8 cellular contexts compared by ENCODE assay signal in the genomic region with DNA sequence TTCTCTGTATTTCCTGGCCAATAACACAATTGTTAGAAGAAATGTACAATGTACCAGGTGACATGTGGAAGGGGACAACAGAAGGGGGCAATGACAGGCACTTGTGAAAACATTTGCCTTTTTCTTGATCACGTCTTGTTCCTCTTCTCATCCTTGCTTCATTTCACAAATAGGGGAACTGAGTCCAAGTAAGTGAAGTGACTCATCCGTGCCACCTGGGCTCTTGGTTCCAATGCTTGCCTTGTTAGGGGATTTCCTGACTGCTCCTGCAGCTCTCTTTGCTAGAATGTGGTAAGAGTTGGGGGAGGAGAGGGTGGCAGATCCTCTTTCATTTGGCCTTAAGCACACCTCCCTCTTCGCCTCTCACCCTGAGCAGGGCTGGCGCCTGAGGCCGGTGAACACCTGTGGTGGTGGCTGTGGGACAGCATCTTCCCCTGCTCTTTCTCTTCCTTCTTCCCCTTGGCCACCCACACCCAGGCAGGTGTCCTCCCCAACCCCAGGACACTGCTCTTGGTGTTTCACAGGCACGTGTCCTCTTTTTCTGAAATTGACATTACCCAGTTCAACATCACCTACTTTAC. TPM values are rescaled to one million over a fixed set of nuclear protein-coding genes. Genes with fewer than 3 reads are reported as not detected.
DNase-seq lines count a peak whose midpoint lies in the region; ATAC-seq, FAIRE-seq and TF ChIP-seq lines count a peak whose summit lies in the region.

No MANE protein-coding gene starts in this region.

- peaks cover 56% of the 10 kb centered on the region for H3K36me3 Mint-ChIP-seq in activated B cell treated with CpG ODN at 0.5 μM for 24 hours (ENCODE audit: low read depth)

- peak overlapping the region; percentile 58 for H3K4me3 Mint-ChIP-seq in activated B cell treated with CpG ODN at 0.5 μM for 24 hours

- DNase-seq in ACHN (peak; percentile 84), activated B cell treated with CpG ODN at 0.5 μM for 24 hours (peak; percentile 71), glomerular visceral epithelial cell (ENCODE audit: extremely low spot score) (peak; percentile 83), urothelium cell line (ENCODE audit: low spot score) (peak; percentile 28), activated gamma-delta T cell treated with Interleukin-2 at 50 U/mL for 16 hours (no peak), left ventricle myocardium superior (no peak)

- CTCF ChIA-PET in activated B cell treated with CpG ODN at 0.5 μM for 24 hours (lab: Charles Lee) = interaction anchor here (1.0 to 3.1 kb wide), 6 partner anchors 14 to 74 kb away, joined by 3 to 24 read pairs (median 5); no protein-coding TSS in a partner anchor

- no peak for TF ChIP-seq CTCF in activated B cell treated with CpG ODN at 0.5 μM for 24 hours (IDR thresholded peaks at IDR 0.05)

- no peaks in the 10 kb centered on the region for H3K9me3 Mint-ChIP-seq in activated B cell treated with CpG ODN at 0.5 μM for 24 hours

- in situ Hi-C loops in ACHN (cut with HindIII; ENCODE audit: low pct_ligation_motif_present, low pct_unique_long_range_greater_than_20kb, low sequenced_read_pairs) = no loop called here

- H3K27me3 Mint-ChIP-seq in activated B cell treated with CpG ODN at 0.5 μM for 24 hours = no peaks in the 10 kb centered on the region

- ATAC-seq in GM19324 (IDR thresholded peaks at IDR 0.05; ENCODE audit: low FRiP score, unreplicated experiment) (peak; percentile 89), HG03378 (IDR thresholded peaks at IDR 0.05; ENCODE audit: unreplicated experiment) (peak; percentile 80), activated B cell treated with CpG ODN at 0.5 μM for 24 hours (ENCODE audit: low read depth) (peak; percentile 86), left ventricle myocardium superior (no peak)

- FAIRE-seq in urothelium cell line (lab: Jason Lieb, UNC) = no peak

- intact Hi-C loops in activated B cell treated with CpG ODN at 0.5 μM for 24 hours (cut with micrococcal nuclease) (loop anchor here (1.0 to 10.0 kb wide), 13 partner anchors 9 to 736 kb away; a partner anchor contains a TSS), left ventricle myocardium superior (cut with micrococcal nuclease) (no loop called here)

- POLR2A ChIA-PET in activated B cell treated with CpG ODN at 0.5 μM for 24 hours (lab: Charles Lee) = interaction anchor here (0.6 to 3.4 kb wide), 15 partner anchors 8 to 875 kb away, joined by 3 to 101 read pairs (median 6); a partner anchor contains a TSS

- peak overlapping the region; percentile 95 for H3K27ac Mint-ChIP-seq in activated B cell treated with CpG ODN at 0.5 μM for 24 hours

- peaks cover 94% of the 10 kb centered on the region for H3K4me1 Mint-ChIP-seq in activated B cell treated with CpG ODN at 0.5 μM for 24 hours

RNA-seq across cellular contexts. Expression of a gene that starts 2.2 kb away (rescaled TPM):
- total RNA-seq in activated B cell treated with CpG ODN at 0.5 μM for 24 hours (30.4 and 34.8 TPM in 2 replicates), left ventricle myocardium superior (1.0 TPM)

RNA-seq across cellular contexts. Expression of a gene that starts 27.1 kb away (rescaled TPM):
- total RNA-seq in activated B cell treated with CpG ODN at 0.5 μM for 24 hours = not detected in 2 replicates
- total RNA-seq in left ventricle myocardium superior = 0.15 TPM

RNA-seq across cellular contexts. Expression of a gene that starts 47.5 kb away (rescaled TPM):
- total RNA-seq in activated B cell treated with CpG ODN at 0.5 μM for 24 hours = not detected in 2 replicates
- total RNA-seq in left ventricle myocardium superior = 1.6 TPM

Comparison
In these comparisons a context has a peak if more than half of its experiments do, and no peak if none do; other contexts are left out.
1. DNase-seq: peak in ACHN (single experiment), activated B cell treated with CpG ODN at 0.5 μM for 24 hours (single experiment), glomerular visceral epithelial cell (single experiment) and urothelium cell line (single experiment); none in activated gamma-delta T cell treated with Interleukin-2 at 50 U/mL for 16 hours (single experiment) and left ventricle myocardium superior (single experiment).
2. RNA of a gene that starts 2.2 kb away (total RNA-seq): 30.4 to 34.8 TPM in activated B cell treated with CpG ODN at 0.5 μM for 24 hours; 1.0 TPM in left ventricle myocardium superior (single experiment); every median in the first group is over 10 times any median in the second.